Comparison of ENCODE assay signal across 30 cellular contexts in the genomic region with DNA sequence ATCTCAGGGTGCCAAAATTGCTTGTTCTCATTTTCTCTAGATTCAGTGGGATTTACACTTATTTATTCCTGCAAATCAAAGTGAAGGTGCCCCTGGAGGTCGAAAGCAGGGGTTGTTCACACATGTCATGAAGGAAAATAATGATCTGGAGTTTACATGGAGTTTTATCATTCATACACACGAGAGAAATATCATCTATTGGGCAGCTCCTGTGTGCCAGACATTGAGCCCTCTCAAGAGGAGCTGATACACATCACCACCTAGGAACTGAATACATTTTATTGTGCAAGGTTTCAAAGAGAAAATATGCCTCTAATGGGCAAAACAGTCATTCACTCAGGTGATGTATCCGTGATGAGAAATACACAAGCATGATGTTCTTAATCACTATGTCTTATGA. TPM values are rescaled to one million over a fixed set of nuclear protein-coding genes. Genes with fewer than 3 reads are reported as not detected.
DNase-seq lines count a peak whose midpoint lies in the region; ATAC-seq and TF ChIP-seq lines count a peak whose summit lies in the region.
"Had no signal": no experiment of that assay in that cellular context is flagged by ENCODE, and none has a peak within 500 bp of the region (broad histone marks: within the 10 kb centered on the region; RNA-seq: fewer than 3 reads in every experiment).

No MANE protein-coding gene starts in this region.

- CTCF ChIA-PET in HEK293 (lab: Yijun Ruan, JAX) = interaction anchor here (1.1 kb wide), 1 partner anchor 42 kb away, joined by 3 read pairs; no protein-coding TSS in a partner anchor

- H3K27ac ChIP-seq in HEK293 (ENCODE audit: extremely low read depth, low read depth, low read length) = no peak overlapping the region
- H3K27ac ChIP-seq: 22Rv1; A549; BLaER1; BLaER1 treated with 17β-estradiol and CSF1 and Interleukin-3, amounts not matched to agents 10 nM and 100 nM; C4-2B had no signal

- POLR2A ChIA-PET in HEK293 (lab: Yijun Ruan, JAX) = no interaction called here

- no peaks in the 10 kb centered on the region for H3K36me3 ChIP-seq in HEK293 (ENCODE audit: control insufficient read depth in 2 of 2, insufficient read depth in 1 of 2, low read length in 2 of 2)
- H3K36me3 ChIP-seq: BE2C; BLaER1; BLaER1 treated with 17β-estradiol and CSF1 and Interleukin-3, amounts not matched to agents 10 nM and 100 nM had no signal

- H3K9me3 ChIP-seq in HEK293 (ENCODE audit: control insufficient read depth, insufficient read depth, low read depth, low read length) = no peaks in the 10 kb centered on the region
- H3K9me3 ChIP-seq: A549; BE2C; BLaER1; BLaER1 treated with 17β-estradiol and CSF1 and Interleukin-3, amounts not matched to agents 10 nM and 100 nM; Caco-2 had no signal

- no peak for TF ChIP-seq CTCF in HEK293 (tag by site-specific recombination; IDR thresholded peaks at IDR 0.05)

- DNase-seq in left colon = no peak
- DNase-seq: 8988T; ACHN; AML-193; BE2C; C1 segment of cervical spinal cord; Caco-2; Calu3; CD4-positive, alpha-beta memory T cell; CD4-positive, alpha-beta T cell; CD4-positive, CD25-positive, alpha-beta regulatory T cell; CD8-positive, alpha-beta memory T cell; CD8-positive, alpha-beta T cell; COR-L47; DMS 273 treated with DMSO at 0.1 percent for 48 hours; DMS153; DMS53; DMS79; DMS79 treated with DMSO at 0.1 percent for 48 hours; DND-41; EL had no signal

- intact Hi-C loops in left colon (cut with DNase I, micrococcal nuclease) = no loop called here

- peaks cover 14% of the 10 kb centered on the region for H3K4me1 ChIP-seq in HEK293 (ENCODE audit: control insufficient read depth, insufficient read depth, low read length)
- H3K4me1 ChIP-seq: A549, BE2C, BLaER1 had no signal

- no peak overlapping the region for H3K4me3 ChIP-seq in HEK293 (ENCODE audit: low read depth, low read length)
- H3K4me3 ChIP-seq: A549; BLaER1; BLaER1 treated with 17β-estradiol and CSF1 and Interleukin-3, amounts not matched to agents 10 nM and 100 nM had no signal

- ATAC-seq in left colon = no peak
- ATAC-seq: A549; CD8-positive, alpha-beta T cell had no signal

TF ChIP-seq in HEK293, 187 proteins besides CTCF, POLR2A, EP300 and RAD21:
- TF ChIP-seq ZNF350 (tag by site-specific recombination; IDR thresholded peaks at IDR 0.05) (no peak), ZNF133 (tag by site-specific recombination; IDR thresholded peaks at IDR 0.05) (no peak), ZNF549 (tag by site-specific recombination; IDR thresholded peaks at IDR 0.05) (peak; percentile 91)

RNA-seq across cellular contexts. Expression of a gene that starts 23.5 kb away (rescaled TPM):
- under 1 TPM in 1 of 2 donors, not detected in 1; 0.06 TPM for total RNA-seq in left colon
- total RNA-seq: A172; A673; Caco-2; Calu3; CD8-positive, alpha-beta T cell; Daoy had no signal
